1 cellular context compared by ENCODE assay signal in the genomic region with DNA sequence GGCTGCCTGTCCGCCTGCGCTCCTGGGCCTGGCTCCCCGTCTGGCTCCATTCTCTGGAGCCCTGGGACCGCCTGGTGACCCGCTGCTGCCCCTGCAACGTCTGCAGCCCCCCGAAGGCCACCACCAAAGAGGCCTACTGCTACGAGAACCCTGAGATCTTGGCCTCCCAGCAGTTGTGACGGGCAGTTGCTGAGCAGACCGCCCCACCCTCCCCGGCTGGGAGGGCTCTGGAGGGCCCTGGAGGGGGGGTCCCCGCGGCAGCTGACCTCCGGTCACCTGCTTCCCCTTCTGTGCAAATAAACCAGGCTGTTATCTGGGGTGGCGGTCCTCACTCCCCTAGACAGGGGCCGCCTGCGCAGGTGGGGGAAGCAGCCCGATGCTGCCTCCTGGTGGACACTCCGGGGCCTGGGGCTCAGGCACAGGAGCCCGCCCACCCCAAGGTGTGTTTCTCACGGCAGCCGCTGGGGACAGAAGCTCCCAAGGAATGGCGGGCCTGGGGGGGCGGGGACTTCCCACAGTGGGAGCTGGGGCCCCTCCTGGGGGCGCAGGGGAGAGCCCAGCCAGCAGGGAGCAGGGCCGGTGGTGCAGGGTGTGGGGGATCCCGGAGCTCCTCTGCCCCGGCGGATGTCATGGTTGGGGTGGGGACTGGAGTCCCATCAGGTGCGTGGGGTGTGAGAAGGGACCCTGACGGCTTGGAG.
TF ChIP-seq lines count a peak whose summit lies in the region.

No MANE protein-coding gene starts in this region.

TF ChIP-seq in HEK293, 187 proteins besides CTCF, POLR2A, EP300 and RAD21 (continued from another document and continues in another):
- TF ChIP-seq, protein P1, sequence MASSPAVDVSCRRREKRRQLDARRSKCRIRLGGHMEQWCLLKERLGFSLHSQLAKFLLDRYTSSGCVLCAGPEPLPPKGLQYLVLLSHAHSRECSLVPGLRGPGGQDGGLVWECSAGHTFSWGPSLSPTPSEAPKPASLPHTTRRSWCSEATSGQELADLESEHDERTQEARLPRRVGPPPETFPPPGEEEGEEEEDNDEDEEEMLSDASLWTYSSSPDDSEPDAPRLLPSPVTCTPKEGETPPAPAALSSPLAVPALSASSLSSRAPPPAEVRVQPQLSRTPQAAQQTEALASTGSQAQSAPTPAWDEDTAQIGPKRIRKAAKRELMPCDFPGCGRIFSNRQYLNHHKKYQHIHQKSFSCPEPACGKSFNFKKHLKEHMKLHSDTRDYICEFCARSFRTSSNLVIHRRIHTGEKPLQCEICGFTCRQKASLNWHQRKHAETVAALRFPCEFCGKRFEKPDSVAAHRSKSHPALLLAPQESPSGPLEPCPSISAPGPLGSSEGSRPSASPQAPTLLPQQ (tag by site-specific recombination; IDR thresholded peaks at IDR 0.05) = peak; percentile 67; the same call in 1 of the 2 replicates
- TF ChIP-seq, protein P2, sequence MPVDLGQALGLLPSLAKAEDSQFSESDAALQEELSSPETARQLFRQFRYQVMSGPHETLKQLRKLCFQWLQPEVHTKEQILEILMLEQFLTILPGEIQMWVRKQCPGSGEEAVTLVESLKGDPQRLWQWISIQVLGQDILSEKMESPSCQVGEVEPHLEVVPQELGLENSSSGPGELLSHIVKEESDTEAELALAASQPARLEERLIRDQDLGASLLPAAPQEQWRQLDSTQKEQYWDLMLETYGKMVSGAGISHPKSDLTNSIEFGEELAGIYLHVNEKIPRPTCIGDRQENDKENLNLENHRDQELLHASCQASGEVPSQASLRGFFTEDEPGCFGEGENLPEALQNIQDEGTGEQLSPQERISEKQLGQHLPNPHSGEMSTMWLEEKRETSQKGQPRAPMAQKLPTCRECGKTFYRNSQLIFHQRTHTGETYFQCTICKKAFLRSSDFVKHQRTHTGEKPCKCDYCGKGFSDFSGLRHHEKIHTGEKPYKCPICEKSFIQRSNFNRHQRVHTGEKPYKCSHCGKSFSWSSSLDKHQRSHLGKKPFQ (tag by site-specific recombination; IDR thresholded peaks at IDR 0.05) = no peak
- TF ChIP-seq ZNF121 (tag by site-specific recombination; IDR thresholded peaks at IDR 0.05) = no peak
- TF ChIP-seq MEIS1 (CRISPR knock-in tag; IDR thresholded peaks at IDR 0.05; ENCODE audit: borderline replicate concordance) = no peak
- TF ChIP-seq ZNF571 (tag by site-specific recombination; IDR thresholded peaks at IDR 0.05) = no peak
- TF ChIP-seq ZNF48 (tag by site-specific recombination; IDR thresholded peaks at IDR 0.05) = no peak
- TF ChIP-seq, protein P3, sequence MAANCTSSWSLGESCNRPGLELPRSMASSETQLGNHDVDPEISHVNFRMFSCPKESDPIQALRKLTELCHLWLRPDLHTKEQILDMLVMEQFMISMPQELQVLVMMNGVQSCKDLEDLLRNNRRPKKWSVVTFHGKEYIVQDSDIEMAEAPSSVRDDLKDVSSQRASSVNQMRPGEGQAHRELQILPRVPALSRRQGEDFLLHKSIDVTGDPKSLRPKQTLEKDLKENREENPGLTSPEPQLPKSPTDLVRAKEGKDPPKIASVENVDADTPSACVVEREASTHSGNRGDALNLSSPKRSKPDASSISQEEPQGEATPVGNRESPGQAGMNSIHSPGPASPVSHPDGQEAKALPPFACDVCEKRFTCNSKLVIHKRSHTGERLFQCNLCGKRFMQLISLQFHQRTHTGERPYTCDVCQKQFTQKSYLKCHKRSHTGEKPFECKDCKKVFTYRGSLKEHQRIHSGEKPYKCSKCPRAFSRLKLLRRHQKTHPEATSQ (tag by site-specific recombination; IDR thresholded peaks at IDR 0.05) = 0 out of 2 replicates have a peak, but pooled peaks have one; percentile 65
- TF ChIP-seq ZBTB1 (tag by site-specific recombination; IDR thresholded peaks at IDR 0.05) = no peak
- peak; percentile 63; the same call in 1 of the 2 replicates for TF ChIP-seq KLF7 (tag by site-specific recombination; IDR thresholded peaks at IDR 0.05; ENCODE audit: borderline replicate concordance)
- TF ChIP-seq ZNF10 (tag by site-specific recombination; IDR thresholded peaks at IDR 0.05) = peak; percentile 22; the same call in 1 of the 2 replicates
- no peak for TF ChIP-seq ZNF292 (tag by site-specific recombination; IDR thresholded peaks at IDR 0.05; ENCODE audit: borderline replicate concordance, low read depth)
- no peak for TF ChIP-seq IKZF3 (tag by site-specific recombination; IDR thresholded peaks at IDR 0.05)
- TF ChIP-seq ZNF560 (tag by site-specific recombination; IDR thresholded peaks at IDR 0.05; ENCODE audit: borderline replicate concordance) = no peak
- no peak for TF ChIP-seq TCF7L2 (IDR thresholded peaks at IDR 0.05; ENCODE audit: borderline replicate concordance, low read depth, low read length)
- no peak for TF ChIP-seq ZFP3 (tag by site-specific recombination; IDR thresholded peaks at IDR 0.05; ENCODE audit: low read depth)
- TF ChIP-seq, protein P4, sequence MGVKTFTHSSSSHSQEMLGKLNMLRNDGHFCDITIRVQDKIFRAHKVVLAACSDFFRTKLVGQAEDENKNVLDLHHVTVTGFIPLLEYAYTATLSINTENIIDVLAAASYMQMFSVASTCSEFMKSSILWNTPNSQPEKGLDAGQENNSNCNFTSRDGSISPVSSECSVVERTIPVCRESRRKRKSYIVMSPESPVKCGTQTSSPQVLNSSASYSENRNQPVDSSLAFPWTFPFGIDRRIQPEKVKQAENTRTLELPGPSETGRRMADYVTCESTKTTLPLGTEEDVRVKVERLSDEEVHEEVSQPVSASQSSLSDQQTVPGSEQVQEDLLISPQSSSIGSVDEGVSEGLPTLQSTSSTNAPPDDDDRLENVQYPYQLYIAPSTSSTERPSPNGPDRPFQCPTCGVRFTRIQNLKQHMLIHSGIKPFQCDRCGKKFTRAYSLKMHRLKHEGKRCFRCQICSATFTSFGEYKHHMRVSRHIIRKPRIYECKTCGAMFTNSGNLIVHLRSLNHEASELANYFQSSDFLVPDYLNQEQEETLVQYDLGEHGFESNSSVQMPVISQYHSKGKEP (tag by site-specific recombination; IDR thresholded peaks at IDR 0.05) = 0 out of 2 replicates have a peak, but pooled peaks have one; percentile 26
- no peak for TF ChIP-seq ZNF2 (tag by site-specific recombination; IDR thresholded peaks at IDR 0.05)
- TF ChIP-seq ZNF629 (tag by site-specific recombination; IDR thresholded peaks at IDR 0.05) = 0 out of 2 replicates have a peak, but pooled peaks have one; percentile 24
- TF ChIP-seq ZNF416 (tag by site-specific recombination; IDR thresholded peaks at IDR 0.05) = no peak
- no peak for TF ChIP-seq SCRT1 (tag by site-specific recombination; IDR thresholded peaks at IDR 0.05; ENCODE audit: borderline replicate concordance)
- TF ChIP-seq, protein P5, sequence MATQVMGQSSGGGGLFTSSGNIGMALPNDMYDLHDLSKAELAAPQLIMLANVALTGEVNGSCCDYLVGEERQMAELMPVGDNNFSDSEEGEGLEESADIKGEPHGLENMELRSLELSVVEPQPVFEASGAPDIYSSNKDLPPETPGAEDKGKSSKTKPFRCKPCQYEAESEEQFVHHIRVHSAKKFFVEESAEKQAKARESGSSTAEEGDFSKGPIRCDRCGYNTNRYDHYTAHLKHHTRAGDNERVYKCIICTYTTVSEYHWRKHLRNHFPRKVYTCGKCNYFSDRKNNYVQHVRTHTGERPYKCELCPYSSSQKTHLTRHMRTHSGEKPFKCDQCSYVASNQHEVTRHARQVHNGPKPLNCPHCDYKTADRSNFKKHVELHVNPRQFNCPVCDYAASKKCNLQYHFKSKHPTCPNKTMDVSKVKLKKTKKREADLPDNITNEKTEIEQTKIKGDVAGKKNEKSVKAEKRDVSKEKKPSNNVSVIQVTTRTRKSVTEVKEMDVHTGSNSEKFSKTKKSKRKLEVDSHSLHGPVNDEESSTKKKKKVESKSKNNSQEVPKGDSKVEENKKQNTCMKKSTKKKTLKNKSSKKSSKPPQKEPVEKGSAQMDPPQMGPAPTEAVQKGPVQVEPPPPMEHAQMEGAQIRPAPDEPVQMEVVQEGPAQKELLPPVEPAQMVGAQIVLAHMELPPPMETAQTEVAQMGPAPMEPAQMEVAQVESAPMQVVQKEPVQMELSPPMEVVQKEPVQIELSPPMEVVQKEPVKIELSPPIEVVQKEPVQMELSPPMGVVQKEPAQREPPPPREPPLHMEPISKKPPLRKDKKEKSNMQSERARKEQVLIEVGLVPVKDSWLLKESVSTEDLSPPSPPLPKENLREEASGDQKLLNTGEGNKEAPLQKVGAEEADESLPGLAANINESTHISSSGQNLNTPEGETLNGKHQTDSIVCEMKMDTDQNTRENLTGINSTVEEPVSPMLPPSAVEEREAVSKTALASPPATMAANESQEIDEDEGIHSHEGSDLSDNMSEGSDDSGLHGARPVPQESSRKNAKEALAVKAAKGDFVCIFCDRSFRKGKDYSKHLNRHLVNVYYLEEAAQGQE (tag by site-specific recombination; IDR thresholded peaks at IDR 0.05) = peak; percentile 22; the same call in 1 of the 2 replicates
- TF ChIP-seq, protein P6, sequence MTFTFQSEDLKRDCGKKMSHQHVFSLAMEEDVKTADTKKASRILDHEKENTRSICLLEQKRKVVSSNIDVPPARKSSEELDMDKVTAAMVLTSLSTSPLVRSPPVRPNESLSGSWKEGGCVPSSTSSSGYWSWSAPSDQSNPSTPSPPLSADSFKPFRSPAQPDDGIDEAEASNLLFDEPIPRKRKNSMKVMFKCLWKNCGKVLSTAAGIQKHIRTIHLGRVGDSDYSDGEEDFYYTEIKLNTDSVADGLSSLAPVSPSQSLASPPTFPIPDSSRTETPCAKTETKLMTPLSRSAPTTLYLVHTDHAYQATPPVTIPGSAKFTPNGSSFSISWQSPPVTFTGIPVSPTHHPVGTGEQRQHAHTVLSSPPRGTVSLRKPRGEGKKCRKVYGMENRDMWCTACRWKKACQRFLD (tag by site-specific recombination; IDR thresholded peaks at IDR 0.05) = no peak
- no peak for TF ChIP-seq ZNF140 (tag by site-specific recombination; IDR thresholded peaks at IDR 0.05)
- TF ChIP-seq, protein P7, sequence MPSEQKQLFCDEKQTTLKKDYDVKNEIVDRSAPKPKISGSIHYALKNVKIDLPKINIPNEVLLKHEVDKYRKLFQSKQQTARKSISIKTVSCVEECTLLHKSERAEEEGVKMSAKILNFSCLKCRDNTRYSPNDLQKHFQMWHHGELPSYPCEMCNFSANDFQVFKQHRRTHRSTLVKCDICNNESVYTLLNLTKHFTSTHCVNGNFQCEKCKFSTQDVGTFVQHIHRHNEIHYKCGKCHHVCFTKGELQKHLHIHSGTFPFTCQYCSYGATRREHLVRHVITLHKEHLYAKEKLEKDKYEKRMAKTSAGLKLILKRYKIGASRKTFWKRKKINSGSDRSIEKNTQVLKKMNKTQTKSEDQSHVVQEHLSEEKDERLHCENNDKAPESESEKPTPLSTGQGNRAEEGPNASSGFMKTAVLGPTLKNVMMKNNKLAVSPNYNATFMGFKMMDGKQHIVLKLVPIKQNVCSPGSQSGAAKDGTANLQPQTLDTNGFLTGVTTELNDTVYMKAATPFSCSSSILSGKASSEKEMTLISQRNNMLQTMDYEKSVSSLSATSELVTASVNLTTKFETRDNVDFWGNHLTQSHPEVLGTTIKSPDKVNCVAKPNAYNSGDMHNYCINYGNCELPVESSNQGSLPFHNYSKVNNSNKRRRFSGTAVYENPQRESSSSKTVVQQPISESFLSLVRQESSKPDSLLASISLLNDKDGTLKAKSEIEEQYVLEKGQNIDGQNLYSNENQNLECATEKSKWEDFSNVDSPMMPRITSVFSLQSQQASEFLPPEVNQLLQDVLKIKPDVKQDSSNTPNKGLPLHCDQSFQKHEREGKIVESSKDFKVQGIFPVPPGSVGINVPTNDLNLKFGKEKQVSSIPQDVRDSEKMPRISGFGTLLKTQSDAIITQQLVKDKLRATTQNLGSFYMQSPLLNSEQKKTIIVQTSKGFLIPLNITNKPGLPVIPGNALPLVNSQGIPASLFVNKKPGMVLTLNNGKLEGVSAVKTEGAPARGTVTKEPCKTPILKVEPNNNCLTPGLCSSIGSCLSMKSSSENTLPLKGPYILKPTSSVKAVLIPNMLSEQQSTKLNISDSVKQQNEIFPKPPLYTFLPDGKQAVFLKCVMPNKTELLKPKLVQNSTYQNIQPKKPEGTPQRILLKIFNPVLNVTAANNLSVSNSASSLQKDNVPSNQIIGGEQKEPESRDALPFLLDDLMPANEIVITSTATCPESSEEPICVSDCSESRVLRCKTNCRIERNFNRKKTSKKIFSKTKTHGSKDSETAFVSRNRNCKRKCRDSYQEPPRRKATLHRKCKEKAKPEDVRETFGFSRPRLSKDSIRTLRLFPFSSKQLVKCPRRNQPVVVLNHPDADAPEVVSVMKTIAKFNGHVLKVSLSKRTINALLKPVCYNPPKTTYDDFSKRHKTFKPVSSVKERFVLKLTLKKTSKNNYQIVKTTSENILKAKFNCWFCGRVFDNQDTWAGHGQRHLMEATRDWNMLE (tag by site-specific recombination; conservative IDR thresholded peaks at IDR 0.05; ENCODE audit: low read depth) = no peak
- TF ChIP-seq, protein P8, sequence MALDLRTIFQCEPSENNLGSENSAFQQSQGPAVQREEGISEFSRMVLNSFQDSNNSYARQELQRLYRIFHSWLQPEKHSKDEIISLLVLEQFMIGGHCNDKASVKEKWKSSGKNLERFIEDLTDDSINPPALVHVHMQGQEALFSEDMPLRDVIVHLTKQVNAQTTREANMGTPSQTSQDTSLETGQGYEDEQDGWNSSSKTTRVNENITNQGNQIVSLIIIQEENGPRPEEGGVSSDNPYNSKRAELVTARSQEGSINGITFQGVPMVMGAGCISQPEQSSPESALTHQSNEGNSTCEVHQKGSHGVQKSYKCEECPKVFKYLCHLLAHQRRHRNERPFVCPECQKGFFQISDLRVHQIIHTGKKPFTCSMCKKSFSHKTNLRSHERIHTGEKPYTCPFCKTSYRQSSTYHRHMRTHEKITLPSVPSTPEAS (tag by site-specific recombination; IDR thresholded peaks at IDR 0.05) = no peak
- TF ChIP-seq, protein P9, sequence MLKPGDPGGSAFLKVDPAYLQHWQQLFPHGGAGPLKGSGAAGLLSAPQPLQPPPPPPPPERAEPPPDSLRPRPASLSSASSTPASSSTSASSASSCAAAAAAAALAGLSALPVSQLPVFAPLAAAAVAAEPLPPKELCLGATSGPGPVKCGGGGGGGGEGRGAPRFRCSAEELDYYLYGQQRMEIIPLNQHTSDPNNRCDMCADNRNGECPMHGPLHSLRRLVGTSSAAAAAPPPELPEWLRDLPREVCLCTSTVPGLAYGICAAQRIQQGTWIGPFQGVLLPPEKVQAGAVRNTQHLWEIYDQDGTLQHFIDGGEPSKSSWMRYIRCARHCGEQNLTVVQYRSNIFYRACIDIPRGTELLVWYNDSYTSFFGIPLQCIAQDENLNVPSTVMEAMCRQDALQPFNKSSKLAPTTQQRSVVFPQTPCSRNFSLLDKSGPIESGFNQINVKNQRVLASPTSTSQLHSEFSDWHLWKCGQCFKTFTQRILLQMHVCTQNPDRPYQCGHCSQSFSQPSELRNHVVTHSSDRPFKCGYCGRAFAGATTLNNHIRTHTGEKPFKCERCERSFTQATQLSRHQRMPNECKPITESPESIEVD (tag by site-specific recombination; IDR thresholded peaks at IDR 0.05) = no peak
